ENCODE assay signal across 1 cellular context in genomic region chr20:32215147-32215546, GRCh38.
TF ChIP-seq lines count a peak whose summit lies in the region.

No MANE protein-coding gene starts in this region.

TF ChIP-seq in IMR-90, 13 proteins besides CTCF, POLR2A, EP300 and RAD21:
- TF ChIP-seq CEBPB (IDR thresholded peaks at IDR 0.05; ENCODE audit: low read depth, low read length) (no peak), CHD1 (IDR thresholded peaks at IDR 0.05; ENCODE audit: low read depth, low read length) (no peak), RCOR1 (IDR thresholded peaks at IDR 0.05; ENCODE audit: insufficient replicate concordance, low read length) (no peak), SMC3 (IDR thresholded peaks at IDR 0.05; ENCODE audit: low read depth, low read length) (no peak), USF2 (IDR thresholded peaks at IDR 0.05; ENCODE audit: low read depth, low read length) (no peak), MXI1 (IDR thresholded peaks at IDR 0.05; ENCODE audit: borderline replicate concordance, low read depth, low read length) (no peak), ELK1 (IDR thresholded peaks at IDR 0.05; ENCODE audit: borderline replicate concordance, low read depth, low read length) (no peak), MAFK (IDR thresholded peaks at IDR 0.05; ENCODE audit: low read depth, low read length) (no peak), BHLHE40 (IDR thresholded peaks at IDR 0.05; ENCODE audit: low read depth, low read length) (no peak), NFE2L2 (IDR thresholded peaks at IDR 0.05; ENCODE audit: low read depth, low read length) (no peak), FOS (IDR thresholded peaks at IDR 0.05; ENCODE audit: low read depth, low read length) (no peak), MAZ (IDR thresholded peaks at IDR 0.05; ENCODE audit: borderline replicate concordance, low read depth, low read length) (no peak)
